Comparison of ENCODE assay signal across 25 cellular contexts in the genomic region with DNA sequence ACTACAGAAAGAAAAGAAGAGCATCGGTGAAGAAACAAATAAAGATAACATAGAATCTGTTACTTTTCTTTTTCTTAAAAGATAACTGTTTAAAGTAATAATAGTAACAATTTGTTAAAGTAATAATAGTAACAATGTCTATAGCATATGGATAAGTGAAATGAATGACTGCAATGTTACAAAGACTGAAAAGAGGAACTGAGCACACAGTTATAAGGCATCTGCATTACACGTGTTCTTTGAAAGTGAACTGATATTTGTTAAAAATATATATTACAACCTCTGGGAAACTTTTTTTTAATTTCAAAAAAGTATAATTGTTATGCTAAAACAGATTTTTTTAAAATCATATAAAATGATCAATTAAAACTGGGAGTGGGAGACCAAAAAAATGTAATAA.
DNase-seq lines count a peak whose midpoint lies in the region; ATAC-seq, FAIRE-seq and TF ChIP-seq lines count a peak whose summit lies in the region.
"Had no signal": no experiment of that assay in that cellular context is flagged by ENCODE, and none has a peak within 500 bp of the region (broad histone marks: within the 10 kb centered on the region; RNA-seq: fewer than 3 reads in every experiment).

No MANE protein-coding gene starts in this region.

- H3K9me3 ChIP-seq in GM12878 (replicated peaks; ENCODE audit: control insufficient read depth, insufficient read depth, low read length) = no peaks in the 10 kb centered on the region

- in situ Hi-C loops in GM12878 (cut with MboI) = no loop called here

- ATAC-seq in GM18505 (IDR thresholded peaks at IDR 0.05; ENCODE audit: unreplicated experiment) (peak; percentile 90), GM21723 (IDR thresholded peaks at IDR 0.05; ENCODE audit: unreplicated experiment) (peak; percentile 84), HG03520 (IDR thresholded peaks at IDR 0.05; ENCODE audit: unreplicated experiment) (peak; percentile 77), GM12878 (peak; percentile 77), GM21786 (IDR thresholded peaks at IDR 0.05; ENCODE audit: unreplicated experiment) (no peak)
- ATAC-seq: activated T-cell treated with anti-CD3 and anti-CD28 coated beads, Interleukin-2, amount 50 U/mL, for 72 hours; heart left ventricle; left colon; naive thymus-derived CD4-positive, alpha-beta T cell; right cardiac atrium; stimulated activated naive CD8-positive, alpha-beta T cell treated with anti-CD3 and anti-CD28 coated beads, Interleukin-15, Interleukin-2, amounts not matched to agents 100 U/mL and 50 U/mL, for 24 hours; T-cell had no signal

- intact Hi-C loops in GM12878 (cut with micrococcal nuclease; ENCODE audit: unreplicated experiment) = no loop called here

- no peak for TF ChIP-seq POLR2A in GM18505 (IDR thresholded peaks at IDR 0.05; ENCODE audit: borderline replicate concordance, extremely low read depth, insufficient read depth, insufficient read length)
- TF ChIP-seq POLR2A in GM12878 (IDR thresholded peaks at IDR 0.05; ENCODE audit: low read depth, low read length) = no peak

- no peak overlapping the region for H3K4me3 ChIP-seq in GM12878
- H3K4me3 ChIP-seq: heart left ventricle had no signal

- H3K4me2 ChIP-seq in GM12878 (ENCODE audit: control insufficient read depth, insufficient read depth) = no peak overlapping the region

- FAIRE-seq in GM12878 (lab: Jason Lieb, UNC) = no peak

- no peak overlapping the region for H3K9ac ChIP-seq in GM12878 (ENCODE audit: control insufficient read depth, insufficient read depth, low read length)

- TF ChIP-seq RAD21 in GM12878 (IDR thresholded peaks at IDR 0.05; ENCODE audit: insufficient read depth, low read depth, low read length) = no peak

- 46% methylated on average over 2 of the region's 2 CpGs for WGBS in GM12878 (ENCODE audit: insufficient coverage, insufficient replicate concordance, low lambda C conversion rate, missing lambda C conversion rate)

- no peak overlapping the region for H2AFZ ChIP-seq in GM12878 (ENCODE audit: control insufficient read depth, low read depth, low read length)

- no peak for TF ChIP-seq CTCF in GM12878 (IDR thresholded peaks at IDR 0.05 in 2 of 3, conservative IDR thresholded peaks at IDR 0.05 in 1 of 3; ENCODE audit: control insufficient read depth in 2 of 3, extremely low read depth in 1 of 3, insufficient read depth in 1 of 3, low read depth in 3 of 3, low read length in 3 of 3)

- H4K20me1 ChIP-seq in GM12878 (ENCODE audit: control insufficient read depth, insufficient read depth) = no peaks in the 10 kb centered on the region

- no peaks in the 10 kb centered on the region for H3K4me1 ChIP-seq in GM12878 (ENCODE audit: control insufficient read depth, insufficient read depth, low read length)
- H3K4me1 ChIP-seq: heart left ventricle had no signal

- H3K36me3 ChIP-seq in GM12878 (ENCODE audit: control insufficient read depth in 2 of 2, insufficient read depth in 2 of 2, low read length in 1 of 2) = no peaks in the 10 kb centered on the region
- H3K36me3 ChIP-seq: heart left ventricle had no signal

- RAD21 ChIA-PET in GM12878 (lab: Charles Lee; ENCODE audit: unreplicated experiment) = no interaction called here

- H3K27me3 ChIP-seq in GM12878 (replicated peaks in 1 of 2; ENCODE audit: control insufficient read depth in 2 of 2, insufficient read depth in 2 of 2, low read length in 1 of 2) = no peaks in the 10 kb centered on the region
- H3K27me3 ChIP-seq: heart left ventricle had no signal

- SMC1A ChIA-PET in GM12878 (lab: Charles Lee; ENCODE audit: uncharacterized antibody, unreplicated experiment) = no interaction called here

- no TSS peak for BruUV-seq in GM12878 (replicated peaks; lab: Mats Ljungman, UMichigan)

- POLR2A ChIA-PET in GM12878 (lab: Charles Lee) = no interaction called here

- no peak for TF ChIP-seq EP300 in GM12878 (IDR thresholded peaks at IDR 0.05; ENCODE audit: borderline replicate concordance in 1 of 2, control insufficient read depth in 1 of 2, low read depth in 2 of 2, low read length in 2 of 2)

- CTCF ChIA-PET in GM12878 (lab: Yijun Ruan, JAX) = no interaction called here

- no peak overlapping the region for H3K27ac ChIP-seq in GM12878 (ENCODE audit: control insufficient read depth, insufficient read depth)
- H3K27ac ChIP-seq: heart left ventricle had no signal

- DNase-seq in GM12878 (ENCODE audit: low read depth, low spot score) = no peak
- DNase-seq in DMS79 (lab: John Stamatoyannopoulos, UW) = no peak
- DNase-seq in GF-D8 (lab: John Stamatoyannopoulos, UW) = no peak
- no peak for DNase-seq in SK-N-DZ (ENCODE audit: low spot score)
- DNase-seq: activated CD4-positive, alpha-beta T cell treated with anti-CD3 and anti-CD28 coated beads for 48 hours; activated naive CD4-positive, alpha-beta T cell treated with anti-CD3 and anti-CD28 coated beads, Interleukin-2, amount 50 U/mL, for 16 hours; activated T-cell treated with anti-CD3 and anti-CD28 coated beads, Interleukin-2, amount 50 U/mL, for 72 hours; anterior cingulate cortex; caudate nucleus; HCEC 1CT; heart left ventricle; left colon; MM.1S; naive thymus-derived CD4-positive, alpha-beta T cell; NCI-H187; NCI-H748 treated with DMSO at 0.1 percent for 48 hours; right cardiac atrium; SHP77; stimulated activated CD4-positive, alpha-beta T cell treated with anti-CD3 and anti-CD28 coated beads, Interleukin-4, amount 100 ng/mL, for 24 hours; stimulated activated naive CD8-positive, alpha-beta T cell treated with anti-CD3 and anti-CD28 coated beads, Interleukin-15, Interleukin-2, amounts not matched to agents 100 U/mL and 50 U/mL, for 24 hours; T-cell had no signal

- no peaks in the 10 kb centered on the region for H3K79me2 ChIP-seq in GM12878 (ENCODE audit: control insufficient read depth, insufficient read depth, low read length)

TF ChIP-seq in GM12878, 131 proteins besides CTCF, POLR2A, EP300 and RAD21:
- TF ChIP-seq SPI1 (IDR thresholded peaks at IDR 0.05; ENCODE audit: borderline replicate concordance, insufficient read depth, low read depth, low read length) = peak; percentile 79; the same call in 1 of the 2 replicates
- no peak for TF ChIP-seq SMC3 (IDR thresholded peaks at IDR 0.05; ENCODE audit: borderline replicate concordance, low read length)
- TF ChIP-seq JUNB (IDR thresholded peaks at IDR 0.05) = no peak
- TF ChIP-seq, protein P1, sequence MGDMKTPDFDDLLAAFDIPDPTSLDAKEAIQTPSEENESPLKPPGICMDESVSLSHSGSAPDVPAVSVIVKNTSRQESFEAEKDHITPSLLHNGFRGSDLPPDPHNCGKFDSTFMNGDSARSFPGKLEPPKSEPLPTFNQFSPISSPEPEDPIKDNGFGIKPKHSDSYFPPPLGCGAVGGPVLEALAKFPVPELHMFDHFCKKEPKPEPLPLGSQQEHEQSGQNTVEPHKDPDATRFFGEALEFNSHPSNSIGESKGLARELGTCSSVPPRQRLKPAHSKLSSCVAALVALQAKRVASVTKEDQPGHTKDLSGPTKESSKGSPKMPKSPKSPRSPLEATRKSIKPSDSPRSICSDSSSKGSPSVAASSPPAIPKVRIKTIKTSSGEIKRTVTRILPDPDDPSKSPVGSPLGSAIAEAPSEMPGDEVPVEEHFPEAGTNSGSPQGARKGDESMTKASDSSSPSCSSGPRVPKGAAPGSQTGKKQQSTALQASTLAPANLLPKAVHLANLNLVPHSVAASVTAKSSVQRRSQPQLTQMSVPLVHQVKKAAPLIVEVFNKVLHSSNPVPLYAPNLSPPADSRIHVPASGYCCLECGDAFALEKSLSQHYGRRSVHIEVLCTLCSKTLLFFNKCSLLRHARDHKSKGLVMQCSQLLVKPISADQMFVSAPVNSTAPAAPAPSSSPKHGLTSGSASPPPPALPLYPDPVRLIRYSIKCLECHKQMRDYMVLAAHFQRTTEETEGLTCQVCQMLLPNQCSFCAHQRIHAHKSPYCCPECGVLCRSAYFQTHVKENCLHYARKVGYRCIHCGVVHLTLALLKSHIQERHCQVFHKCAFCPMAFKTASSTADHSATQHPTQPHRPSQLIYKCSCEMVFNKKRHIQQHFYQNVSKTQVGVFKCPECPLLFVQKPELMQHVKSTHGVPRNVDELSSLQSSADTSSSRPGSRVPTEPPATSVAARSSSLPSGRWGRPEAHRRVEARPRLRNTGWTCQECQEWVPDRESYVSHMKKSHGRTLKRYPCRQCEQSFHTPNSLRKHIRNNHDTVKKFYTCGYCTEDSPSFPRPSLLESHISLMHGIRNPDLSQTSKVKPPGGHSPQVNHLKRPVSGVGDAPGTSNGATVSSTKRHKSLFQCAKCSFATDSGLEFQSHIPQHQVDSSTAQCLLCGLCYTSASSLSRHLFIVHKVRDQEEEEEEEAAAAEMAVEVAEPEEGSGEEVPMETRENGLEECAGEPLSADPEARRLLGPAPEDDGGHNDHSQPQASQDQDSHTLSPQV (IDR thresholded peaks at IDR 0.05) = no peak
- peak; percentile 53; the same call in 1 of the 2 replicates for TF ChIP-seq ZNF24 (IDR thresholded peaks at IDR 0.05)
- no peak for TF ChIP-seq ZNF217 (IDR thresholded peaks at IDR 0.05)
- 0 out of 2 replicates have a peak, but pooled peaks have one; percentile 15 for TF ChIP-seq MEF2A (IDR thresholded peaks at IDR 0.05; ENCODE audit: insufficient read depth, low read depth, low read length)
- no peak for TF ChIP-seq ZZZ3 (IDR thresholded peaks at IDR 0.05; ENCODE audit: control insufficient read depth, insufficient read length, low read depth)
- TF ChIP-seq RAD51 (IDR thresholded peaks at IDR 0.05) = no peak
